Comparison of ENCODE assay signal across 12 cellular contexts in the genomic region with DNA sequence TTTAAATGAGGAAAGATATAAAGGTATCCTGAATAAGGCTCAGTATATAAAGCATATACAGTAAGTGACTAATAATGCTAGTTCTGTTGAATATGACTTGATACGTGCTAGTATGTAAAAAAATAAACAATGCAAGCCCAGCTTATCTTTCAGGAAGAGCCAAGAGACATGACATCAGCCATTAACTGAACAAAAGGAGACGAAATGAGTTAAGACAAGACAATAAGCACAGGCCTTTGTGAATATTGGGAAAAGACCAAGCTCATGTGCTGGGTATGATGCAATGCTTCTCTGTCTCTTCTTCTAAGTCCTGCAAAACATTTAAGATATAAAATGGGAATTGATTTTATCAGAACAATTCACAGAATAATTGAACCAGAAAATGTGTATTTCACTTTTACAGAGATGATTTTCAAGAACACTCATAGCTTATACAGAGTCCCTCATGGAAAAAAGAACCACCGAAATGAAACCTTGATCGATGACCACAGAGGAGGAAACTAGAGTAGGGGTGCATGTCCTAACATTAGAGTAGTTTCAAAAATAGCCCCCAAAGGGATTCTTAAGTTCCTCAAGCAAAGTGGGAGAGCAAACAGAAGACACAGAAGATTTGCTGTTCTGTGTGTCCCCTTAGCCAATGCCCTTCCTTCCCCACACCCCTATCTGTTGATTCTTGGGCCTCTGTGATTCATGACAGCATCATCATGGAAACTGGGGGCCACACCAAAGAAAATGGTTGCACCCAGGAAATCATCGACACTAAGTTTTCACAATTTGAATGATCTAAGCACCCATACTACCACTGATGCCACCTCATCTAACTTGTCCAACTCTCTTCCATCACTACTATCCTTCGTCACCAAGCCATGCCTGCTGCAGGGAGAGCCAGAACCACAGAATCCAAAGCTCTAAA.
DNase-seq lines count a peak whose midpoint lies in the region; ATAC-seq and TF ChIP-seq lines count a peak whose summit lies in the region.
"Had no signal": no experiment of that assay in that cellular context is flagged by ENCODE, and none has a peak within 500 bp of the region (broad histone marks: within the 10 kb centered on the region; RNA-seq: fewer than 3 reads in every experiment).

No MANE protein-coding gene starts in this region.

- no peaks in the 10 kb centered on the region for H3K36me3 Mint-ChIP-seq in activated CD4-positive, alpha-beta T cell treated with anti-CD3 and anti-CD28 coated beads for 36 hours (ENCODE audit: low read depth)

- peak overlapping the region; percentile 64 for H3K27ac Mint-ChIP-seq in activated CD4-positive, alpha-beta T cell treated with anti-CD3 and anti-CD28 coated beads for 36 hours

- DNase-seq in activated CD4-positive, alpha-beta T cell treated with anti-CD3 and anti-CD28 coated beads for 36 hours: peak; percentile 66
- no peak for DNase-seq in activated CD4-positive, alpha-beta T cell treated with anti-CD3 and anti-CD28 coated beads for 4 hours
- DNase-seq in amniotic stem cell (lab: John Stamatoyannopoulos, UW) (peak; percentile 4), mucosa of descending colon (no peak), middle frontal gyrus (ENCODE audit: extremely low spot score, low spot score) (no peak), NCI-H774 (lab: John Stamatoyannopoulos, UW) (no peak)
- DNase-seq in stimulated activated CD4-positive, alpha-beta T cell treated with anti-CD3 and anti-CD28 coated beads, Interleukin-2, amount 100 ng/mL, for 24 hours: peak; percentile 16 to 20
- DNase-seq: ACHN, NCI-H510A, SIG-M5 had no signal

- no peaks in the 10 kb centered on the region for H3K4me1 ChIP-seq in mucosa of descending colon (ENCODE audit: low read depth)

- intact Hi-C loops in activated CD4-positive, alpha-beta T cell treated with anti-CD3 and anti-CD28 coated beads for 36 hours (cut with DNase I, micrococcal nuclease): loop anchor here in 1 of 2 experiments (2.0 kb wide), 1 partner anchor 41 kb away; no protein-coding TSS in a partner anchor
- intact Hi-C loops in mucosa of descending colon (cut with DNase I, micrococcal nuclease): no loop called here

- H3K4me1 Mint-ChIP-seq in activated CD4-positive, alpha-beta T cell treated with anti-CD3 and anti-CD28 coated beads for 36 hours: peaks cover 17% of the 10 kb centered on the region

- H3K36me3 ChIP-seq in mucosa of descending colon (ENCODE audit: low read depth): no peaks in the 10 kb centered on the region
- H3K36me3 ChIP-seq: cardiac muscle cell had no signal

- H3K9me3 ChIP-seq in mucosa of descending colon: no peaks in the 10 kb centered on the region

- no peak overlapping the region for H3K4me3 Mint-ChIP-seq in activated CD4-positive, alpha-beta T cell treated with anti-CD3 and anti-CD28 coated beads for 36 hours

- peaks cover 6% of the 10 kb centered on the region for H3K27me3 Mint-ChIP-seq in activated CD4-positive, alpha-beta T cell treated with anti-CD3 and anti-CD28 coated beads for 36 hours

- no peak overlapping the region for H3K4me3 ChIP-seq in mucosa of descending colon
- H3K4me3 ChIP-seq: cardiac muscle cell had no signal

- CTCF ChIA-PET in activated CD4-positive, alpha-beta T cell treated with anti-CD3 and anti-CD28 coated beads for 36 hours (lab: Charles Lee): interaction anchor here (0.6 to 1.2 kb wide), 3 partner anchors 9 to 346 kb away, joined by 3 to 5 read pairs (median 4); no protein-coding TSS in a partner anchor

- peak; percentile 87 for ATAC-seq in activated CD4-positive, alpha-beta T cell treated with anti-CD3 and anti-CD28 coated beads for 36 hours
- ATAC-seq in HG02678 (IDR thresholded peaks at IDR 0.05; ENCODE audit: unreplicated experiment) (peak; percentile 55), mucosa of descending colon (no peak)

- H3K9me3 Mint-ChIP-seq in activated CD4-positive, alpha-beta T cell treated with anti-CD3 and anti-CD28 coated beads for 36 hours (ENCODE audit: low read depth): peaks cover 7% of the 10 kb centered on the region

- TF ChIP-seq CTCF in mucosa of descending colon (IDR thresholded peaks at IDR 0.05): no peak

- POLR2A ChIA-PET in activated CD4-positive, alpha-beta T cell treated with anti-CD3 and anti-CD28 coated beads for 36 hours (lab: Charles Lee): interaction anchor here (0.9 kb wide), 1 partner anchor 316 kb away, joined by 3 read pairs; no protein-coding TSS in a partner anchor

Comparison
In these comparisons a context has a peak if more than half of its experiments do, and no peak if none do; other contexts are left out.
1. DNase-seq: peak in activated CD4-positive, alpha-beta T cell treated with anti-CD3 and anti-CD28 coated beads for 36 hours (single experiment), amniotic stem cell (single experiment) and stimulated activated CD4-positive, alpha-beta T cell treated with anti-CD3 and anti-CD28 coated beads, Interleukin-2, amount 100 ng/mL, for 24 hours (2 of 2); none in activated CD4-positive, alpha-beta T cell treated with anti-CD3 and anti-CD28 coated beads for 4 hours (0 of 2), mucosa of descending colon (0 of 3), middle frontal gyrus (single experiment) and NCI-H774 (single experiment).